ENCODE assay signal across 1 cellular context in the genomic region with DNA sequence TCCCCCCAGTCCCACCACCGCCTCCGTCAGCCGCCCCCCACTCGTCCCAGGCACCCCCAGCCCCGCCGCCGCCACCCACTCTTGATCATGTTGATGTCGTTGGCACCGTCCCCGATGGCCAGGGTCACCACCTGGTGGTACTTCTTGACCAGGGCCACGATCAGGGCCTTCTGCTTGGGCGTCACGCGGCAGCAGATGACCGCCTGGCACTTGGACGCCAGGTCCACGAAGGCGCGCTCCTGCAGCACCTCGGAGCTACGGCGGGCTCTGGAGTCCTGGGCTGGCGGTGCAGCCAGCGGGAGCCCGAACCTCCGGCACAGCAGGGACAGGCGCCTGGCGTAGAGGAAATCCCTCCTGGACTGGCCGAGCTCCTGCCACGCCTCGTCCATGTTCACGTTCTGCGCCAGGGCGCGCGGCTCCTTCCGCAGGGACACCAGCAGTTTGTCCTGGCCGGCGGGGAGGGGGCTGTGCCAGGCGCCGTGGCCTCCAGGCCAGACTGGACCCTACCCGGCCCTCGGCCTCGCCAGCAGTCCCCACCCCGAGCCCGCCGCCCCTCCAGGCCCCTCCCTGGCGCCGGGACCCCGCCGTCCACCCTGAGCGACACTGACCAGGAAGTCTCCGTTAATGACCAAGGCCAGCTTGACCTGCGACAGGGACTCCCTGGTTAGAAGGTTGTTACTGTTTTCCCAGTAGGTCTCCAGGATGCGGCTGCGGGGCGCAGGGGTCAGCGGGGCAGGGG.
TF ChIP-seq lines count a peak whose summit lies in the region.

No MANE protein-coding gene starts in this region.

TF ChIP-seq in H1, 55 proteins besides CTCF, POLR2A, EP300 and RAD21:
- TF ChIP-seq KDM4A (IDR thresholded peaks at IDR 0.05; ENCODE audit: low read depth, low read length, severe bottlenecking), result peak; percentile 42
- peak; percentile 59 for TF ChIP-seq EZH2 (IDR thresholded peaks at IDR 0.05; ENCODE audit: low read depth, low read length, severe bottlenecking)
- TF ChIP-seq CTBP2 (IDR thresholded peaks at IDR 0.05; ENCODE audit: borderline replicate concordance, insufficient read depth, insufficient read length, low read length), result no peak
- TF ChIP-seq SUZ12 (IDR thresholded peaks at IDR 0.05; ENCODE audit: low read length), result peak; percentile 52; the same call in 1 of the 2 replicates
- TF ChIP-seq, protein P1, sequence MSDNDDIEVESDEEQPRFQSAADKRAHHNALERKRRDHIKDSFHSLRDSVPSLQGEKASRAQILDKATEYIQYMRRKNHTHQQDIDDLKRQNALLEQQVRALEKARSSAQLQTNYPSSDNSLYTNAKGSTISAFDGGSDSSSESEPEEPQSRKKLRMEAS (IDR thresholded peaks at IDR 0.05), result peak; percentile 33; the same call in 1 of the 2 replicates
- no peak for TF ChIP-seq ZNF274 (IDR thresholded peaks at IDR 0.05; ENCODE audit: borderline replicate concordance, extremely low read depth, low read length)
TF ChIP-seq in H1: peak in this region for 4.
